1 cellular context compared by ENCODE assay signal in genomic region chr1:155084722-155085503, GRCh38.
TF ChIP-seq lines count a peak whose summit lies in the region.

No MANE protein-coding gene starts in this region.

TF ChIP-seq in K562, 482 proteins besides CTCF, POLR2A, EP300 and RAD21 (continued from another document and continues in another):
- TF ChIP-seq MIER1 (IDR thresholded peaks at IDR 0.05; ENCODE audit: low read depth): peak; percentile 62; the same call in 1 of the 2 replicates
- TF ChIP-seq KDM2B (CRISPR knock-in tag; IDR thresholded peaks at IDR 0.05): peak; percentile 73; the same call in 1 of the 2 replicates
- no peak for TF ChIP-seq ZNF699 (CRISPR knock-in tag; IDR thresholded peaks at IDR 0.05; ENCODE audit: insufficient replicate concordance)
- TF ChIP-seq PBX2 (CRISPR knock-in tag; IDR thresholded peaks at IDR 0.05; ENCODE audit: low read depth): peak; percentile 98
- peak; percentile 95 for TF ChIP-seq PBX2 (tag; conservative IDR thresholded peaks at IDR 0.05; ENCODE audit: low read depth)
- TF ChIP-seq ZFP36 (IDR thresholded peaks at IDR 0.05; ENCODE audit: low read depth, low read length, partially characterized antibody): peak; percentile 5
- TF ChIP-seq NONO (IDR thresholded peaks at IDR 0.05; ENCODE audit: low read depth in 2 of 2, low read length in 1 of 2): 0 out of 4 replicates have a peak, but pooled peaks of 1 of the 2 experiments have one; percentile 33
- peak; percentile 85 for TF ChIP-seq VEZF1 (CRISPR knock-in tag; IDR thresholded peaks at IDR 0.05)
- peak; percentile 91 for TF ChIP-seq ZBTB33 (CRISPR knock-in tag; IDR thresholded peaks at IDR 0.05)
- peak; percentile 59; the same call in 1 of the 2 replicates for TF ChIP-seq ZNF431 (CRISPR knock-in tag; IDR thresholded peaks at IDR 0.05)
- peak; percentile 83 for TF ChIP-seq SP1 (CRISPR knock-in tag; IDR thresholded peaks at IDR 0.05)
- 0 out of 2 replicates have a peak, but pooled peaks have one; percentile 1 for TF ChIP-seq CEBPZ (IDR thresholded peaks at IDR 0.05; ENCODE audit: borderline replicate concordance, low read depth, low read length)
- no peak for TF ChIP-seq ATF1 (CRISPR knock-in tag; IDR thresholded peaks at IDR 0.05)
- peak; percentile 76 for TF ChIP-seq ATF1 (tag; IDR thresholded peaks at IDR 0.05)
- peak; percentile 70; the same call in 1 of the 2 replicates for TF ChIP-seq PHF8 (IDR thresholded peaks at IDR 0.05; ENCODE audit: borderline replicate concordance, low read length)
- no peak for TF ChIP-seq PYGO2 (tag; IDR thresholded peaks at IDR 0.05)
- peak; percentile 64; the same call in 1 of the 2 replicates for TF ChIP-seq MTA1 (IDR thresholded peaks at IDR 0.05; ENCODE audit: borderline replicate concordance)
- TF ChIP-seq GABPB1 (CRISPR knock-in tag; IDR thresholded peaks at IDR 0.05): peak; percentile 74
- peak; percentile 19; the same call in 1 of the 2 replicates for TF ChIP-seq TCF3 (CRISPR knock-in tag; IDR thresholded peaks at IDR 0.05)
- peak; percentile 95 for TF ChIP-seq CC2D1A (IDR thresholded peaks at IDR 0.05)
- no peak for TF ChIP-seq HSF4 (CRISPR knock-in tag; IDR thresholded peaks at IDR 0.05; ENCODE audit: borderline replicate concordance)
- peak; percentile 87 for TF ChIP-seq ZBTB7A (IDR thresholded peaks at IDR 0.05; ENCODE audit: borderline replicate concordance, control insufficient read depth, low read depth, low read length)
- TF ChIP-seq JUND (IDR thresholded peaks at IDR 0.05; ENCODE audit: borderline replicate concordance, low read depth, low read length): peak; percentile 48
- peak; percentile 18; the same call in 1 of the 3 replicates for TF ChIP-seq JUND (tag; IDR thresholded peaks at IDR 0.05; ENCODE audit: borderline replicate concordance, low read depth, low read length)
- TF ChIP-seq SMC3 (conservative IDR thresholded peaks at IDR 0.05; ENCODE audit: insufficient read depth, low read depth, low read length): peak; percentile 99
- TF ChIP-seq CCNT2 (IDR thresholded peaks at IDR 0.05; ENCODE audit: borderline replicate concordance, extremely low read depth, insufficient read length, low read depth, low read length): no peak
- TF ChIP-seq TEAD1 (CRISPR knock-in tag; IDR thresholded peaks at IDR 0.05): no peak
- no peak for TF ChIP-seq RBM17 (IDR thresholded peaks at IDR 0.05; ENCODE audit: borderline replicate concordance, low read depth, low read length)
- peak; percentile 94 for TF ChIP-seq STAG1 (CRISPR knock-in tag; IDR thresholded peaks at IDR 0.05; ENCODE audit: borderline replicate concordance)
- TF ChIP-seq CREB1 (IDR thresholded peaks at IDR 0.05): no peak
- peak; percentile 66; the same call in 1 of the 2 replicates for TF ChIP-seq CREB1 (CRISPR knock-in tag; IDR thresholded peaks at IDR 0.05)
- peak; percentile 51 to 61; a peak in 2 of 4 replicates for TF ChIP-seq FOXK2 (conservative IDR thresholded peaks at IDR 0.05 in 1 of 2, IDR thresholded peaks at IDR 0.05 in 1 of 2; ENCODE audit: low read depth in 2 of 2)
- peak; percentile 70 for TF ChIP-seq RBFOX2 (IDR thresholded peaks at IDR 0.05; ENCODE audit: low read depth, low read length)
- TF ChIP-seq ZSCAN29 (IDR thresholded peaks at IDR 0.05): peak; percentile 96
- TF ChIP-seq MYC (IDR thresholded peaks at IDR 0.05; ENCODE audit: low read depth, low read length): peak; percentile 56; the same call in 1 of the 2 replicates
- no peak for TF ChIP-seq MYC (CRISPR knock-in tag; IDR thresholded peaks at IDR 0.05; ENCODE audit: borderline replicate concordance, low read depth)
- TF ChIP-seq ZBTB17 (CRISPR knock-in tag; IDR thresholded peaks at IDR 0.05): no peak
- TF ChIP-seq HMGN3 (IDR thresholded peaks at IDR 0.05; ENCODE audit: borderline replicate concordance, extremely low read depth, insufficient read length, low read depth, low read length): peak; percentile 60
- TF ChIP-seq HDAC2 (IDR thresholded peaks at IDR 0.05): peak; percentile 74
- TF ChIP-seq GMEB1 (CRISPR knock-in tag; IDR thresholded peaks at IDR 0.05): peak; percentile 19; the same call in 1 of the 2 replicates
- TF ChIP-seq YY1 (IDR thresholded peaks at IDR 0.05; ENCODE audit: borderline replicate concordance in 1 of 3, control insufficient read depth in 1 of 3, extremely low read depth in 1 of 3, insufficient read depth in 3 of 3, insufficient read length in 1 of 3, insufficient replicate concordance in 2 of 3, low read depth in 1 of 3, low read length in 2 of 3): peak in 2 of 3 experiments; percentile 15 to 63
- TF ChIP-seq KLF1 (tag; IDR thresholded peaks at IDR 0.05): no peak
- peak; percentile 28; the same call in 1 of the 2 replicates for TF ChIP-seq DPF2 (IDR thresholded peaks at IDR 0.05)
- peak; percentile 84 for TF ChIP-seq FOXM1 (IDR thresholded peaks at IDR 0.05; ENCODE audit: low read depth)
- no peak for TF ChIP-seq FOXM1 (CRISPR knock-in tag; IDR thresholded peaks at IDR 0.05; ENCODE audit: low read depth)
- TF ChIP-seq ZFX (CRISPR knock-in tag; IDR thresholded peaks at IDR 0.05): peak; percentile 57; the same call in 1 of the 2 replicates
- TF ChIP-seq MAFG (tag; conservative IDR thresholded peaks at IDR 0.05): no peak
- TF ChIP-seq TOE1 (IDR thresholded peaks at IDR 0.05; ENCODE audit: borderline replicate concordance): peak; percentile 94
- no peak for TF ChIP-seq TOE1 (CRISPR knock-in tag; IDR thresholded peaks at IDR 0.05; ENCODE audit: borderline replicate concordance, low read depth)
- peak in 1 of 2 experiments; percentile 59; a peak in 2 of 4 replicates for TF ChIP-seq RCOR1 (IDR thresholded peaks at IDR 0.05; ENCODE audit: borderline replicate concordance in 1 of 2, low read depth in 2 of 2, low read length in 2 of 2)
- TF ChIP-seq RREB1 (CRISPR knock-in tag; IDR thresholded peaks at IDR 0.05): no peak
